Comparison of ENCODE assay signal across 7 cellular contexts in the genomic region with DNA sequence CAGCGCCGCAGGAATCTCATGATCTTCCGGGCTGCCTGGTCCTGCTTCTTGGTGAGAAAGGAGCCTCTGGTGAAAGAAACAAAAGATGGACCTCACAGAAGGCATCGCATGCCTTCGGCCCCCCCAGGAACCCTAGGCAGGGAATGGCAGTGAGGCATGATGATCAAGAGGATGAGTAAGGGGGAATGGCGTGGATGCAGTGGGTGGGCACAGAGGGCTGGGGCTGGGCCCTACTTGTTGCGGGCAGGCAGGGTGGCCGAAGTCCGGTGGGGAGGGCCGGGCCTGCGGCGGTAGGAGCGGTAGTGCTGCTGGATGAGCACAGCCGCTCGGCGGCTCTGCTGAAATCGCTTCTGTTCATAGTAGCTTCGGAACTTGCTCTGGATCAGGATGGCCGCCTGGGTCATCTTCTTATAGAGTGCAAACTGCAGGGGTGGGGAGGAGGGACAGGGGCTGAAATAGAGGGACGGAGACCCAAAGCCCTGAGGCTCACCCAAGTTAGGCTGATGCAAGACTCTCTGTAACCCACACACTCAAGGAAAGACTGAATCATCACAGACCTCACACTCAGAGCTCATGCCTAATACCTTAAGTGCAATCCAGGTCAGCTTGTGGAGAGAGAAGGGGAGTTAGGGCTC. TPM values are rescaled to one million over a fixed set of nuclear protein-coding genes. Genes with fewer than 3 reads are reported as not detected.
DNase-seq lines count a peak whose midpoint lies in the region; ATAC-seq, FAIRE-seq and TF ChIP-seq lines count a peak whose summit lies in the region.

No MANE protein-coding gene starts in this region.

- H3K9me3 ChIP-seq in OCI-LY7 (ENCODE audit: low read length) = no peaks in the 10 kb centered on the region
- no peaks in the 10 kb centered on the region for H3K9me3 ChIP-seq in neural progenitor cell (ENCODE audit: low read depth)

- no peak for DNase-seq in GM12865 (ENCODE audit: low read depth)
- DNase-seq in OCI-LY7 (ENCODE audit: low spot score) = no peak
- DNase-seq in dermis blood vessel endothelial cell = peak; percentile 40
- peak; percentile 60 for DNase-seq in neural progenitor cell (ENCODE audit: low spot score)
- no peak for DNase-seq in urothelium cell line (ENCODE audit: low spot score)

- ATAC-seq in HG03457 (IDR thresholded peaks at IDR 0.05; ENCODE audit: unreplicated experiment) = no peak
- no peak for ATAC-seq in GM21360 (IDR thresholded peaks at IDR 0.05; ENCODE audit: unreplicated experiment)

- CTCF ChIA-PET in OCI-LY7 (lab: Charles Lee; ENCODE audit: unreplicated experiment) = no interaction called here

- intact Hi-C loops in OCI-LY7 (cut with micrococcal nuclease; ENCODE audit: unreplicated experiment) = loop anchor here (5.0 kb wide), 1 partner anchor 48 kb away; no protein-coding TSS in a partner anchor

- peak overlapping the region; percentile 80 for H3K4me2 ChIP-seq in OCI-LY7 (ENCODE audit: low read length)
- H3K4me2 ChIP-seq in neural progenitor cell = peak overlapping the region; percentile 95

- no peak for TF ChIP-seq CTCF in GM12865 (IDR thresholded peaks at IDR 0.05; ENCODE audit: insufficient read depth, low read depth, low read length, missing control alignments)
- TF ChIP-seq CTCF in OCI-LY7 (conservative IDR thresholded peaks at IDR 0.05; ENCODE audit: low read length) = no peak
- TF ChIP-seq CTCF in neural progenitor cell (IDR thresholded peaks at IDR 0.05) = no peak

- peaks cover 23% of the 10 kb centered on the region for H3K4me1 ChIP-seq in OCI-LY7 (ENCODE audit: insufficient read depth, low read length, poor library complexity, severe bottlenecking)
- H3K4me1 ChIP-seq in neural progenitor cell = peaks cover 14% of the 10 kb centered on the region

- H3K79me2 ChIP-seq in OCI-LY7 (ENCODE audit: insufficient read depth, low read depth, low read length) (peaks cover 22% of the 10 kb centered on the region; the same call in 1 of the 2 replicates), neural progenitor cell (ENCODE audit: low read depth) (peaks cover 38% of the 10 kb centered on the region)

- no peak overlapping the region for H3K27ac Mint-ChIP-seq in neural progenitor cell

- H3K27ac ChIP-seq in OCI-LY7 (ENCODE audit: low read depth, low read length, poor library complexity, severe bottlenecking) (no peak overlapping the region), neural progenitor cell (no peak overlapping the region)

- peaks cover 34% of the 10 kb centered on the region for H3K4me1 Mint-ChIP-seq in neural progenitor cell

- peak overlapping the region; percentile 97 for H3K4me3 ChIP-seq in GM12865 (ENCODE audit: low read depth, low read length)
- peak overlapping the region; percentile 78 for H3K4me3 ChIP-seq in OCI-LY7 (ENCODE audit: low read depth, low read length, poor library complexity, severe bottlenecking)
- peak overlapping the region; percentile 65 for H3K4me3 ChIP-seq in neural progenitor cell

- H3K9me3 Mint-ChIP-seq in neural progenitor cell = peaks cover 7% of the 10 kb centered on the region

- POLR2A ChIA-PET in OCI-LY7 (lab: Charles Lee) = interaction anchor here (1.5 to 6.0 kb wide), 3 partner anchors 16 to 29 kb away, joined by 5 to 51 read pairs (median 20); a partner anchor contains a TSS

- H4K20me1 ChIP-seq in OCI-LY7 (ENCODE audit: insufficient read depth, low read length) = no peaks in the 10 kb centered on the region
- H4K20me1 ChIP-seq in neural progenitor cell (ENCODE audit: low read depth) = peaks cover 40% of the 10 kb centered on the region

- H3K9me2 ChIP-seq in OCI-LY7 (ENCODE audit: insufficient read depth, low read length) = no peaks in the 10 kb centered on the region

- H3K9ac ChIP-seq in neural progenitor cell = peak overlapping the region; percentile 43

- peaks cover 31% of the 10 kb centered on the region for H3F3A ChIP-seq in neural progenitor cell (ENCODE audit: low read depth)

- H3K36me3 Mint-ChIP-seq in neural progenitor cell = peaks cover 23% of the 10 kb centered on the region

- no peak for FAIRE-seq in urothelium cell line (lab: Jason Lieb, UNC)

- BruUV-seq in OCI-LY7 (replicated peaks; lab: Mats Ljungman, UMichigan) = no TSS peak

- H2AFZ ChIP-seq in OCI-LY7 (ENCODE audit: low read length) (no peak overlapping the region), neural progenitor cell (replicated peaks) (no peak overlapping the region)

- H3K27me3 Mint-ChIP-seq in neural progenitor cell (ENCODE audit: insufficient read depth, low read depth) = peaks cover 8% of the 10 kb centered on the region

- H3K36me3 ChIP-seq in OCI-LY7 (ENCODE audit: insufficient read depth, low read length) (peaks cover 31% of the 10 kb centered on the region), neural progenitor cell (no peaks in the 10 kb centered on the region)

- H3K4me3 Mint-ChIP-seq in neural progenitor cell = no peak overlapping the region

- peaks cover 7% of the 10 kb centered on the region for H3K27me3 ChIP-seq in neural progenitor cell

RNA-seq across cellular contexts. Expression of a gene that starts 1.4 kb away (rescaled TPM):
- 53.2 and 54.4 TPM in 2 replicates for total RNA-seq in OCI-LY7 (2014; rRNA removed; shearing (Covaris generic))
- total RNA-seq in OCI-LY7 (2022) (58.9 and 67.7 TPM in 2 replicates), dermis blood vessel endothelial cell (57.5 and 64.1 TPM in 2 replicates), neural progenitor cell (ENCODE audit: low replicate concordance) (79.7 and 97.6 TPM in 2 replicates)

RNA-seq across cellular contexts. Expression of a gene that starts 18.1 kb away (rescaled TPM):
- 14.6 and 24.6 TPM in 2 replicates for total RNA-seq in OCI-LY7 (2014; rRNA removed; shearing (Covaris generic))
- total RNA-seq in OCI-LY7 (2022) (79.4 and 80.4 TPM in 2 replicates), dermis blood vessel endothelial cell (3.3 and 7.0 TPM in 2 replicates), neural progenitor cell (ENCODE audit: low replicate concordance) (20.8 and 24.5 TPM in 2 replicates)

RNA-seq across cellular contexts. Expression of a gene that starts 18.4 kb away (rescaled TPM):
- 8.7 and 9.7 TPM in 2 replicates for total RNA-seq in OCI-LY7 (2014; rRNA removed; shearing (Covaris generic))
- 44.3 and 53.4 TPM in 2 replicates for total RNA-seq in OCI-LY7 (2022)
- total RNA-seq in dermis blood vessel endothelial cell = 4.9 and 11.4 TPM in 2 replicates
- 0.34 and 1.8 TPM in 2 replicates for total RNA-seq in neural progenitor cell (ENCODE audit: low replicate concordance)

RNA-seq across cellular contexts. Expression of a gene that starts 20.7 kb away (rescaled TPM):
- 1,053 and 1,272 TPM in 2 replicates for total RNA-seq in OCI-LY7 (2014; rRNA removed; shearing (Covaris generic))
- total RNA-seq in OCI-LY7 (2022) (950 and 1,053 TPM in 2 replicates), dermis blood vessel endothelial cell (298 and 729 TPM in 2 replicates), neural progenitor cell (ENCODE audit: low replicate concordance) (203 and 458 TPM in 2 replicates)

RNA-seq across cellular contexts. Expression of a gene that starts 28.3 kb away (rescaled TPM):
- not detected in 2 replicates for total RNA-seq in OCI-LY7 (2014; rRNA removed; shearing (Covaris generic))
- total RNA-seq in OCI-LY7 (2022) (0.82 and 1.2 TPM in 2 replicates), dermis blood vessel endothelial cell (0.33 and 0.34 TPM in 2 replicates), neural progenitor cell (ENCODE audit: low replicate concordance) (0.28 and 0.52 TPM in 2 replicates)

Comparison
In these comparisons a context has a peak if more than half of its experiments do, and no peak if none do; other contexts are left out.
1. DNase-seq: peak in dermis blood vessel endothelial cell (single experiment) and neural progenitor cell (single experiment); none in GM12865 (single experiment), OCI-LY7 (single experiment) and urothelium cell line (single experiment).
2. Peak in every context shown above with its lines, with median percentiles within 50 percentile points of each other: H3K4me3 ChIP-seq.